ENCODE assay signal across 11 cellular contexts in genomic region chr1:190169311-190170067, GRCh38.
A peak's percentile ranks its signal among the peaks of the same experiment; 100 is the strongest.
DNase-seq lines count a peak whose midpoint lies in the region; ATAC-seq, FAIRE-seq and TF ChIP-seq lines count a peak whose summit lies in the region.
"Had no signal": no experiment of that assay in that cellular context is flagged by ENCODE, and none has a peak within 500 bp of the region (broad histone marks: within the 10 kb centered on the region; RNA-seq: fewer than 3 reads in every experiment).

No MANE protein-coding gene starts in this region.

- H3K4me3 ChIP-seq in HepG2 (replicated peaks in 1 of 3; ENCODE audit: insufficient read depth in 1 of 3, low read depth in 2 of 3, low read length in 3 of 3) (no peak overlapping the region), right lobe of liver (no peak overlapping the region)

- ATAC-seq in HepG2 (no peak), right lobe of liver (no peak), HG02798 (IDR thresholded peaks at IDR 0.05; ENCODE audit: poor library complexity, unreplicated experiment) (no peak), HG02981 (IDR thresholded peaks at IDR 0.05; ENCODE audit: unreplicated experiment) (no peak)
- ATAC-seq: T-helper 17 cell had no signal

- H3K27me3 ChIP-seq in HepG2 (ENCODE audit: control insufficient read depth in 1 of 2, insufficient read depth in 2 of 2, low read length in 2 of 2) (no peaks in the 10 kb centered on the region), right lobe of liver (no peaks in the 10 kb centered on the region)

- no peaks in the 10 kb centered on the region for H3K79me2 ChIP-seq in HepG2 (ENCODE audit: insufficient read depth, low read length)

- TF ChIP-seq CTCF in HepG2 (CRISPR knock-in tag; IDR thresholded peaks at IDR 0.05): no peak
- no peak for TF ChIP-seq CTCF in right lobe of liver (IDR thresholded peaks at IDR 0.05)

- 2% methylated on average over 3 of the region's 3 CpGs for WGBS in HepG2 (ENCODE audit: low lambda C conversion rate)
- WGBS in right lobe of liver (ENCODE audit: insufficient coverage, low coverage, low lambda C conversion rate, missing lambda C conversion rate): 24% methylated on average over 3 of the region's 3 CpGs

- no peaks in the 10 kb centered on the region for H3K9me3 ChIP-seq in HepG2 (ENCODE audit: low read length)
- no peaks in the 10 kb centered on the region for H3K9me3 ChIP-seq in right lobe of liver

- H3K27ac ChIP-seq in HepG2 (ENCODE audit: extremely low read length, insufficient read depth, low read length) (no peak overlapping the region), right lobe of liver (no peak overlapping the region)

- FAIRE-seq in HepG2 (lab: Jason Lieb, UNC): no peak

- CTCF ChIA-PET in HepG2 (lab: Yijun Ruan, JAX; ENCODE audit: low intra/inter-chr PET ratio, low total read pairs): no interaction called here

- no peak for TF ChIP-seq EP300 in HepG2 (IDR thresholded peaks at IDR 0.05; ENCODE audit: low read depth in 2 of 2, low read length in 2 of 2)
- TF ChIP-seq EP300 in HepG2 (CRISPR knock-in tag; IDR thresholded peaks at IDR 0.05; ENCODE audit: borderline replicate concordance): no peak

- no peaks in the 10 kb centered on the region for H4K20me1 ChIP-seq in HepG2 (ENCODE audit: insufficient read depth, low read length)

- H3K4me2 ChIP-seq in HepG2 (ENCODE audit: low read depth, low read length): no peak overlapping the region

- no peak for DNase-seq in HepG2 (ENCODE audit: low spot score)
- DNase-seq in right lobe of liver: no peak
- peak; percentile 77 for DNase-seq in amniotic epithelial cell (ENCODE audit: low read depth)
- peak; percentile 26 for DNase-seq in inferior parietal cortex (ENCODE audit: extremely low spot score)
- no peak for DNase-seq in Kasumi-1 (lab: John Stamatoyannopoulos, UW)
- DNase-seq in AML-193 (lab: John Stamatoyannopoulos, UW): no peak
- DNase-seq: activated CD4-positive, alpha-beta T cell treated with anti-CD3 and anti-CD28 coated beads for 4 hours; NCI-H345; T-helper 17 cell had no signal

- H3K4me1 ChIP-seq in HepG2 (ENCODE audit: insufficient read depth, low read length) (no peaks in the 10 kb centered on the region), right lobe of liver (no peaks in the 10 kb centered on the region)

- no peak for TF ChIP-seq POLR2A in HepG2 (IDR thresholded peaks at IDR 0.05; ENCODE audit: insufficient read depth in 1 of 2, low read depth in 2 of 2, low read length in 2 of 2)
- no peak for TF ChIP-seq POLR2A in right lobe of liver (IDR thresholded peaks at IDR 0.05)

- intact Hi-C loops in HepG2 (cut with micrococcal nuclease; ENCODE audit: unreplicated experiment): no loop called here
- intact Hi-C loops in right lobe of liver (cut with DNase I): no loop called here

- TF ChIP-seq RAD21 in HepG2 (CRISPR knock-in tag; IDR thresholded peaks at IDR 0.05): no peak

- POLR2A ChIA-PET in HepG2 (lab: Yijun Ruan, JAX): no interaction called here

- H3K36me3 ChIP-seq in HepG2 (replicated peaks in 1 of 2; ENCODE audit: control insufficient read depth in 1 of 2, insufficient read depth in 2 of 2, low read length in 2 of 2) (no peaks in the 10 kb centered on the region), right lobe of liver (no peaks in the 10 kb centered on the region)

- H3K9ac ChIP-seq in HepG2 (ENCODE audit: insufficient read depth, low read depth, low read length): no peak overlapping the region

- BruUV-seq in HepG2 (replicated peaks; lab: Mats Ljungman, UMichigan): no TSS peak

- H2AFZ ChIP-seq in HepG2 (ENCODE audit: low read length): no peak overlapping the region

- in situ Hi-C loops in HepG2 (cut with HindIII; ENCODE audit: extremely low pct_ligation_motif_present, low pct_unique_long_range_greater_than_20kb): no loop called here

TF ChIP-seq in HepG2, 621 proteins besides CTCF, POLR2A, EP300 and RAD21:
- peak; percentile 57 to 84; a peak in 3 of 4 replicates for TF ChIP-seq MAFK (conservative IDR thresholded peaks at IDR 0.05 in 1 of 2, IDR thresholded peaks at IDR 0.05 in 1 of 2; ENCODE audit: low read length in 2 of 2)
- TF ChIP-seq, protein P1, sequence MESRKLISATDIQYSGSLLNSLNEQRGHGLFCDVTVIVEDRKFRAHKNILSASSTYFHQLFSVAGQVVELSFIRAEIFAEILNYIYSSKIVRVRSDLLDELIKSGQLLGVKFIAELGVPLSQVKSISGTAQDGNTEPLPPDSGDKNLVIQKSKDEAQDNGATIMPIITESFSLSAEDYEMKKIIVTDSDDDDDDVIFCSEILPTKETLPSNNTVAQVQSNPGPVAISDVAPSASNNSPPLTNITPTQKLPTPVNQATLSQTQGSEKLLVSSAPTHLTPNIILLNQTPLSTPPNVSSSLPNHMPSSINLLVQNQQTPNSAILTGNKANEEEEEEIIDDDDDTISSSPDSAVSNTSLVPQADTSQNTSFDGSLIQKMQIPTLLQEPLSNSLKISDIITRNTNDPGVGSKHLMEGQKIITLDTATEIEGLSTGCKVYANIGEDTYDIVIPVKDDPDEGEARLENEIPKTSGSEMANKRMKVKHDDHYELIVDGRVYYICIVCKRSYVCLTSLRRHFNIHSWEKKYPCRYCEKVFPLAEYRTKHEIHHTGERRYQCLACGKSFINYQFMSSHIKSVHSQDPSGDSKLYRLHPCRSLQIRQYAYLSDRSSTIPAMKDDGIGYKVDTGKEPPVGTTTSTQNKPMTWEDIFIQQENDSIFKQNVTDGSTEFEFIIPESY (CRISPR knock-in tag; IDR thresholded peaks at IDR 0.05): no peak
- TF ChIP-seq BRF2 (CRISPR knock-in tag; IDR thresholded peaks at IDR 0.05): no peak
- TF ChIP-seq MAFF (IDR thresholded peaks at IDR 0.05; ENCODE audit: low read depth, low read length): peak; percentile 56
- no peak for TF ChIP-seq ZSCAN29 (CRISPR knock-in tag; conservative IDR thresholded peaks at IDR 0.05)
- no peak for TF ChIP-seq RORA (CRISPR knock-in tag; IDR thresholded peaks at IDR 0.05)
- TF ChIP-seq JUNB (CRISPR knock-in tag; IDR thresholded peaks at IDR 0.05; ENCODE audit: borderline replicate concordance): no peak
- no peak for TF ChIP-seq ZKSCAN8 (CRISPR knock-in tag; IDR thresholded peaks at IDR 0.05; ENCODE audit: borderline replicate concordance)
- no peak for TF ChIP-seq TOE1 (CRISPR knock-in tag; IDR thresholded peaks at IDR 0.05)
- TF ChIP-seq ATAD3A (CRISPR knock-in tag; IDR thresholded peaks at IDR 0.05): no peak
- TF ChIP-seq ZNF782 (CRISPR knock-in tag; IDR thresholded peaks at IDR 0.05; ENCODE audit: borderline replicate concordance): no peak
- TF ChIP-seq ZNF570 (CRISPR knock-in tag; IDR thresholded peaks at IDR 0.05; ENCODE audit: borderline replicate concordance): no peak
- TF ChIP-seq TBP (CRISPR knock-in tag; IDR thresholded peaks at IDR 0.05): no peak
- TF ChIP-seq ZNF709 (CRISPR knock-in tag; IDR thresholded peaks at IDR 0.05): no peak
- no peak for TF ChIP-seq WIZ (CRISPR knock-in tag; IDR thresholded peaks at IDR 0.05)

Comparison
In these comparisons a context has a peak if more than half of its experiments do, and no peak if none do; other contexts are left out.
1. DNase-seq: peak in amniotic epithelial cell (single experiment) and inferior parietal cortex (single experiment); none in HepG2 (single experiment), right lobe of liver (0 of 3), Kasumi-1 (0 of 2) and AML-193 (0 of 2).